28 cellular contexts compared by ENCODE assay signal in the genomic region with DNA sequence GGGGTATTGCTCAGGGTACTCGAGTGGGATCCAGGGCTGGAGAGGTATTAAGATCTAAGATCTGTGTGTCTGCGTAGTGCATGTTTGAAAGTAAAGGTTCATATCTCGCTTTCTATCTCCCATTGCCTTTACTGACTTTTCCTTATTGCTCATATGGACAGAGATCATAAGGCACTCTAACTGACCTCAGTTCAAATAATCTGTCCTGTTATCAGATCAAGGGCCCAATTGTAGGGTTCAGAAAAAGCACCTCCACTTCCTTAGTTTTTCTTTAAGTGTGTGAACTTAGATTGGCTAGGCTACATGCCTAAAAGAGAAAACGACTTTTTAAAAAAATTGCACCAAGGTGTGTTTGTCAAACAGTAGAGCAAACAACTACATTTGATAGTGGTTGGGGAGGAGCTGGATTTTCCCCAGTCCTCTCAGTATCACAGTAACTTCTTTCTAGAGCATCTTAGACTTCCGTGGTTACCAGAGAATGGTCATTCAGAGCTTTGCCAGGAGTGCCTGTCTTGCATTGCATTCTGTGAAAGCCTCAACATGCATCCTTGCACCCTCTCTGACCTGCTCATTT.
"Had no signal": no experiment of that assay in that cellular context is flagged by ENCODE, and none has a peak within 500 bp of the region (broad histone marks: within the 10 kb centered on the region; RNA-seq: fewer than 3 reads in every experiment).

No MANE protein-coding gene starts in this region.

- DNase-seq: dorsolateral prefrontal cortex; effector CD8-positive, alpha-beta T cell; endodermal cell; foreskin fibroblast; gastrocnemius medialis; heart left ventricle; kidney; left lung; mesenchymal stem cell; midbrain; naive thymus-derived CD8-positive, alpha-beta T cell; nephron progenitor cell; occipital lobe; ovary; posterior cingulate gyrus; psoas muscle; right cardiac atrium; sigmoid colon; spleen; stimulated activated CD4-positive, alpha-beta T cell treated with anti-CD3 and anti-CD28 coated beads, Interleukin-4, amount 100 ng/mL, for 4 hours; stimulated activated naive CD8-positive, alpha-beta T cell treated with anti-CD3 and anti-CD28 coated beads, Interleukin-15, Interleukin-2, amounts not matched to agents 100 U/mL and 50 U/mL, for 24 hours; substantia nigra; testis; tibial artery had no signal

- FAIRE-seq: kidney had no signal

- ATAC-seq: esophagus mucosa; gastrocnemius medialis; heart left ventricle; left lung; naive thymus-derived CD8-positive, alpha-beta T cell; psoas muscle; right cardiac atrium; stimulated activated memory B cell treated with anti-CD40 and anti-IgM and Interleukin-4, amounts not matched to agents 10 μg/mL and 1 μg/mL and 100 μg/mL, for 72 hours; stimulated activated naive CD8-positive, alpha-beta T cell treated with anti-CD3 and anti-CD28 coated beads, Interleukin-15, Interleukin-2, amounts not matched to agents 100 U/mL and 50 U/mL, for 24 hours had no signal

- H3K27ac ChIP-seq: epithelial cell of prostate, gastrocnemius medialis, heart left ventricle, hepatocyte, left lung, ovary, psoas muscle, sigmoid colon, testis, tibial artery had no signal
